8 cellular contexts compared by ENCODE assay signal in genomic region chr16:77190478-77191258, GRCh38. TPM values are rescaled to one million over a fixed set of nuclear protein-coding genes. Genes with fewer than 3 reads are reported as not detected.
DNase-seq lines count a peak whose midpoint lies in the region; ATAC-seq and TF ChIP-seq lines count a peak whose summit lies in the region.

Gene MON1B, plus strand, starts transcription at chr16:77191190. Its CDS starts 296 bp downstream, at chr16:77191486.

- H3K4me3 ChIP-seq in SU-DHL-6 (ENCODE audit: insufficient read depth, low read length, poor library complexity, severe bottlenecking) (peak within 1 kb of the TSS; percentile 97), thymus (ENCODE audit: low read length) (peak within 1 kb of the TSS; percentile 89)

- H3K4me3 Mint-ChIP-seq in activated naive CD8-positive, alpha-beta T cell treated with anti-CD3 and anti-CD28 coated beads, Interleukin-2, amount 10 ng/mL, durations not matched to agents 7 days and 5 days, result peak within 1 kb of the TSS; percentile 93
- peak within 1 kb of the TSS; percentile 95 for H3K4me3 Mint-ChIP-seq in osteocyte (ENCODE audit: unreplicated experiment)

- H3K27ac Mint-ChIP-seq in activated naive CD8-positive, alpha-beta T cell treated with anti-CD3 and anti-CD28 coated beads, Interleukin-2, amount 10 ng/mL, durations not matched to agents 7 days and 5 days, result peak within 1 kb of the TSS; percentile 92
- peak within 1 kb of the TSS; percentile 99 for H3K27ac Mint-ChIP-seq in osteocyte (ENCODE audit: unreplicated experiment)

- H3K4me2 ChIP-seq in SU-DHL-6 (ENCODE audit: low read depth, low read length, poor library complexity, severe bottlenecking), result peak within 1 kb of the TSS; percentile 97

- H3K27ac ChIP-seq in SU-DHL-6 (ENCODE audit: low read depth, low read length), result peak within 1 kb of the TSS; percentile 97
- peak within 1 kb of the TSS; percentile 100 for H3K27ac ChIP-seq in thymus (ENCODE audit: low read depth)

- H3F3A ChIP-seq in SU-DHL-6 (ENCODE audit: insufficient read depth), result peaks cover 11% of the 10 kb centered on the region

- POLR2A ChIA-PET in activated naive CD8-positive, alpha-beta T cell treated with anti-CD3 and anti-CD28 coated beads, Interleukin-2, amount 10 ng/mL, durations not matched to agents 7 days and 5 days (lab: Charles Lee), result interaction anchor here (0.6 to 1.6 kb wide), 4 partner anchors 21 to 1757 kb away, joined by 3 to 9 read pairs (median 4); partner anchors contain the start of genes KARS1 and TERF2IP

- peak; percentile 50 for TF ChIP-seq POLR2A in GM10847 (IDR thresholded peaks at IDR 0.05; ENCODE audit: extremely low read depth, insufficient read length)

- H4K20me1 ChIP-seq in SU-DHL-6 (ENCODE audit: low read depth, low read length), result peaks cover 4% of the 10 kb centered on the region; the same call in 1 of the 2 replicates

- H3K9ac ChIP-seq in SU-DHL-6 (ENCODE audit: low read length), result peak within 1 kb of the TSS; percentile 91

- H3K27me3 ChIP-seq in SU-DHL-6 (ENCODE audit: low read length), result no peaks in the 10 kb centered on the region
- no peaks in the 10 kb centered on the region for H3K27me3 ChIP-seq in thymus (ENCODE audit: control insufficient read depth, insufficient read depth)

- H3K27me3 Mint-ChIP-seq in activated naive CD8-positive, alpha-beta T cell treated with anti-CD3 and anti-CD28 coated beads, Interleukin-2, amount 10 ng/mL, durations not matched to agents 7 days and 5 days, result peaks cover 2% of the 10 kb centered on the region
- peaks cover 23% of the 10 kb centered on the region for H3K27me3 Mint-ChIP-seq in osteocyte (ENCODE audit: unreplicated experiment)

- H3K36me3 ChIP-seq in SU-DHL-6 (ENCODE audit: low read length), result 0 out of 2 replicates have a peak, but pooled peaks cover 6% of the 10 kb centered on the region
- peaks cover 29% of the 10 kb centered on the region for H3K36me3 ChIP-seq in thymus (ENCODE audit: control insufficient read depth, insufficient read depth)

- H3K4me1 Mint-ChIP-seq in activated naive CD8-positive, alpha-beta T cell treated with anti-CD3 and anti-CD28 coated beads, Interleukin-2, amount 10 ng/mL, durations not matched to agents 7 days and 5 days, result peaks cover 24% of the 10 kb centered on the region
- peaks cover 19% of the 10 kb centered on the region for H3K4me1 Mint-ChIP-seq in osteocyte (ENCODE audit: unreplicated experiment)

- peak; percentile 95 for ATAC-seq in HG02678 (IDR thresholded peaks at IDR 0.05; ENCODE audit: unreplicated experiment)
- peak; percentile 97 for ATAC-seq in activated naive CD8-positive, alpha-beta T cell treated with anti-CD3 and anti-CD28 coated beads, Interleukin-2, amount 10 ng/mL, durations not matched to agents 7 days and 5 days (ENCODE audit: low read depth)

- no peaks in the 10 kb centered on the region for H3K9me2 ChIP-seq in SU-DHL-6 (replicated peaks; ENCODE audit: insufficient read depth, low read length)

- TF ChIP-seq CTCF in SU-DHL-6 (IDR thresholded peaks at IDR 0.05; ENCODE audit: insufficient read depth, low read length, poor library complexity, severe bottlenecking), result no peak
- no peak for TF ChIP-seq CTCF in osteocyte (IDR thresholded peaks at IDR 0.05)

- H3K79me2 ChIP-seq in SU-DHL-6 (ENCODE audit: insufficient read depth, low read length), result peaks cover 33% of the 10 kb centered on the region

- H3K9me3 Mint-ChIP-seq in activated naive CD8-positive, alpha-beta T cell treated with anti-CD3 and anti-CD28 coated beads, Interleukin-2, amount 10 ng/mL, durations not matched to agents 7 days and 5 days, result no peaks in the 10 kb centered on the region
- no peaks in the 10 kb centered on the region for H3K9me3 Mint-ChIP-seq in osteocyte (ENCODE audit: unreplicated experiment)

- peaks cover 18% of the 10 kb centered on the region for H3K4me1 ChIP-seq in thymus (ENCODE audit: control insufficient read depth, insufficient read depth, low read length)

- intact Hi-C loops in head of caudate nucleus (cut with DNase I), result no loop called here

- peaks cover 26% of the 10 kb centered on the region for H3K36me3 Mint-ChIP-seq in activated naive CD8-positive, alpha-beta T cell treated with anti-CD3 and anti-CD28 coated beads, Interleukin-2, amount 10 ng/mL, durations not matched to agents 7 days and 5 days
- H3K36me3 Mint-ChIP-seq in osteocyte (ENCODE audit: unreplicated experiment), result peaks cover 8% of the 10 kb centered on the region

- H2AFZ ChIP-seq in SU-DHL-6 (ENCODE audit: low read depth, low read length, severe bottlenecking), result peak within 1 kb of the TSS; percentile 89

- DNase-seq in NCI-H128 (lab: John Stamatoyannopoulos, UW; ENCODE audit: unreplicated experiment) (peak; percentile 85), head of caudate nucleus (peak; percentile 92 to 99 (median 98)), osteocyte (ENCODE audit: extremely low spot score, unreplicated experiment) (peak; percentile 98)
- DNase-seq in activated naive CD8-positive, alpha-beta T cell treated with anti-CD3 and anti-CD28 coated beads, Interleukin-2, amount 10 ng/mL, durations not matched to agents 7 days and 5 days, result peak; percentile 88

- under 1% methylated on average over 63 of the region's 63 CpGs for WGBS in thymus

- H3K9me3 ChIP-seq in SU-DHL-6 (ENCODE audit: insufficient read depth, low read length), result no peaks in the 10 kb centered on the region
- H3K9me3 ChIP-seq in thymus (ENCODE audit: control insufficient read depth), result no peaks in the 10 kb centered on the region

RNA-seq across cellular contexts. Expression of gene MON1B, which starts in this region (rescaled TPM):
- 10 to 100 TPM; 83.0 to 84.7 TPM for total RNA-seq in activated naive CD8-positive, alpha-beta T cell treated with anti-CD3 and anti-CD28 coated beads, Interleukin-2, amount 10 ng/mL, durations not matched to agents 7 days and 5 days
- total RNA-seq in osteocyte, result 35.2 and 41.8 TPM in 2 replicates
- polyA plus RNA-seq in thymus, result 14.3 TPM

Comparison
In these comparisons a context has a peak if more than half of its experiments do, and no peak if none do; other contexts are left out.
1. Peak in every context shown above with its lines: DNase-seq, ATAC-seq, H3K4me3 ChIP-seq and H3K27ac ChIP-seq.